Comparison of ENCODE assay signal across 8 cellular contexts in the genomic region with DNA sequence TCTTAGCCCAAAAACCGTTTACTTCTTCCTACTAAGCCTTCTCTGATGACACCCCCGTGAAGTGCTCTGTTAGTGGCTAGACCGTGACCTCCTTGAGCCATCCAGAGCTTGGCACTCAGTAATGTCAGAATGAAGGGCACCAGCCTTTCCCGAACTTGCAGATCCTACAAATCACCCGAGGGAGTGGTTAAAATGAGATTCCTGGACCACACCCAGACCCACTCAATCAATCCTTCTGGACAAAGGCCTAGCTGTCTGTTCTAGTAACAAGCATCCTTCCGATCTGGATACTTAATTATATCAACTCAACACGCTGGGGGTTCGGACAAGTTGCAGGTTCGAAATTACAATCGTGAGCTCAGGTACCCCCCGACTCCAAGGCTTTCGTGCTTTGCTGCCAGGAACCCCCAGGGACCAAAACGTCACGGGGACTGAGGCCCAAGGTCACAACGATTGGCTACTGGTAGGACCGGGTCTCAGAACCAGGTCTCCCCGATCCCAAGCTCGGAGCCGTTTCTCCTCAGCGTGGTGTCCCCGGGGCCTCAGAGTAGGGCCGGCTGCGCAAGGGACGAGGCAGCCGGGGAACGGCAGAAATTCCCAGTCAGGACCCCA. TPM values are rescaled to one million over a fixed set of nuclear protein-coding genes. Genes with fewer than 3 reads are reported as not detected.
DNase-seq lines count a peak whose midpoint lies in the region; ATAC-seq, FAIRE-seq and TF ChIP-seq lines count a peak whose summit lies in the region.

No MANE protein-coding gene starts in this region.

- H3K27me3 ChIP-seq in OCI-LY3 (ENCODE audit: low read depth, low read length), result no peaks in the 10 kb centered on the region
- H3K27me3 ChIP-seq in K562 (ENCODE audit: control insufficient read depth in 2 of 2, insufficient read depth in 2 of 2, low read length in 2 of 2), result no peaks in the 10 kb centered on the region

- peaks cover 0 to 2% (median 0%) of the 10 kb centered on the region in 3 donors for H3K27me3 Mint-ChIP-seq in CD14-positive monocyte (ENCODE audit: low read depth in 3 of 3)

- in situ Hi-C loops in K562 (cut with MboI), result no loop called here

- H3K36me3 Mint-ChIP-seq in CD14-positive monocyte, result peaks cover 12 to 13% of the 10 kb centered on the region in 2 donors

- peak overlapping the region; percentile 81 to 96 (median 87) for H3K27ac Mint-ChIP-seq in CD14-positive monocyte

- H3K4me2 ChIP-seq in OCI-LY3 (ENCODE audit: low read length), result peak overlapping the region; percentile 84
- peak overlapping the region; percentile 90 for H3K4me2 ChIP-seq in K562 (ENCODE audit: insufficient read depth, low read length)

- no peak for TF ChIP-seq POLR2A in K562 (conservative IDR thresholded peaks at IDR 0.05)

- TF ChIP-seq CTCF in CD14-positive monocyte (IDR thresholded peaks at IDR 0.05) (no peak), OCI-LY3 (IDR thresholded peaks at IDR 0.05; ENCODE audit: low read depth, low read length) (no peak), K562 (IDR thresholded peaks at IDR 0.05 in 2 of 3, conservative IDR thresholded peaks at IDR 0.05 in 1 of 3; ENCODE audit: insufficient read depth in 2 of 3, low read depth in 1 of 3, low read length in 3 of 3) (no peak)

- H2AFZ ChIP-seq in OCI-LY3 (ENCODE audit: low read depth, low read length) (no peak overlapping the region), K562 (ENCODE audit: low read depth, low read length) (peak overlapping the region; percentile 83)

- peak; percentile 42 for FAIRE-seq in K562 (lab: Jason Lieb, UNC)

- no peaks in the 10 kb centered on the region for H3K9me1 ChIP-seq in K562 (ENCODE audit: control insufficient read depth, insufficient read depth, low read length)

- CTCF ChIA-PET in K562 (lab: Yijun Ruan, JAX; ENCODE audit: low intra/inter-chr PET ratio), result no interaction called here

- H3K4me3 Mint-ChIP-seq in CD14-positive monocyte, result peak overlapping the region; percentile 93 to 94

- peak overlapping the region; percentile 92 for H3K9ac ChIP-seq in OCI-LY3 (ENCODE audit: low read length)
- H3K9ac ChIP-seq in K562 (ENCODE audit: insufficient read depth in 1 of 2, low read depth in 2 of 2, low read length in 2 of 2), result peak overlapping the region; percentile 97 to 99

- peak; percentile 45 for ATAC-seq in GM19023 (IDR thresholded peaks at IDR 0.05; ENCODE audit: unreplicated experiment)
- ATAC-seq in HG03159 (IDR thresholded peaks at IDR 0.05; ENCODE audit: unreplicated experiment), result peak; percentile 46
- peak; percentile 38 for ATAC-seq in K562

- peaks cover 14% of the 10 kb centered on the region for H3K4me1 ChIP-seq in OCI-LY3 (ENCODE audit: low read length)
- peaks cover 11 to 15% of the 10 kb centered on the region in 2 experiments; a peak in 3 of 5 replicates for H3K4me1 ChIP-seq in K562 (replicated peaks in 1 of 2; ENCODE audit: control insufficient read depth in 2 of 2, insufficient read depth in 2 of 2, low read length in 2 of 2)

- POLR2A ChIA-PET in K562 (lab: Yijun Ruan, JAX), result interaction anchor here (0.6 to 1.7 kb wide), 11 partner anchors 10 to 152 kb away, joined by 3 to 12 read pairs (median 3); partner anchors contain the start of gene ADGRG5

- H3K36me3 ChIP-seq in OCI-LY3 (replicated peaks; ENCODE audit: low read depth, low read length) (peaks cover under 1% of the 10 kb centered on the region), K562 (ENCODE audit: control insufficient read depth, insufficient read depth, low read length) (peaks cover 26% of the 10 kb centered on the region)

- H3K9me3 Mint-ChIP-seq in CD14-positive monocyte, result peaks cover 0 to 3% (median 0%) of the 10 kb centered on the region in 7 donors

- intact Hi-C loops in CD14-positive monocyte (cut with micrococcal nuclease) (loop anchor here in 1 of 2 donors (2.0 to 10.0 kb wide), 2 partner anchors 16 to 262 kb away; partner anchors contain the start of genes POLR2C, PSME3IP1 and RSPRY1), K562 (cut with micrococcal nuclease) (no loop called here)

- peaks cover 51% of the 10 kb centered on the region for H3K79me2 ChIP-seq in OCI-LY3 (ENCODE audit: low read length)
- peaks cover 69% of the 10 kb centered on the region for H3K79me2 ChIP-seq in K562 (ENCODE audit: control insufficient read depth, insufficient read depth, low read length)

- 0% methylated on average over 26 of the region's 26 CpGs for WGBS in K562 (ENCODE audit: insufficient coverage, low coverage, missing lambda C conversion rate)

- H4K20me1 ChIP-seq in OCI-LY3 (ENCODE audit: insufficient read depth, low read length) (0 out of 2 replicates have a peak, but pooled peaks cover 4% of the 10 kb centered on the region), K562 (replicated peaks; ENCODE audit: control insufficient read depth, insufficient read depth, low read length) (no peaks in the 10 kb centered on the region)

- no peaks in the 10 kb centered on the region for H3K9me3 ChIP-seq in OCI-LY3 (ENCODE audit: insufficient read depth, low read length)
- no peaks in the 10 kb centered on the region for H3K9me3 ChIP-seq in K562 (replicated peaks; ENCODE audit: control insufficient read depth, insufficient read depth, low read depth, low read length)

- peaks cover 19% of the 10 kb centered on the region for H3K4me1 Mint-ChIP-seq in CD14-positive monocyte

- peak overlapping the region; percentile 45 for H3K27ac ChIP-seq in OCI-LY3 (ENCODE audit: low read length)
- peak overlapping the region; percentile 93 for H3K27ac ChIP-seq in K562 (ENCODE audit: extremely low read depth, low read depth, low read length)

- H3K4me3 ChIP-seq in OCI-LY3 (ENCODE audit: low read length) (peak overlapping the region; percentile 91), K562 (peak overlapping the region; percentile 88)

- no TSS peak for BruUV-seq in K562 (replicated peaks; lab: Mats Ljungman, UMichigan)

- no peak for TF ChIP-seq RAD21 in K562 (CRISPR knock-in tag; conservative IDR thresholded peaks at IDR 0.05 in 1 of 2, IDR thresholded peaks at IDR 0.05 in 1 of 2)

- TF ChIP-seq EP300 in K562 (IDR thresholded peaks at IDR 0.05; ENCODE audit: low read length), result no peak

- DNase-seq in CD14-positive monocyte (ENCODE audit: low spot score) (no peak), K562 (ENCODE audit: extremely low read depth in 1 of 4, low spot score in 3 of 4) (peak; percentile 33 to 57 (median 38)), iPS-NIHi11 (ENCODE audit: low spot score) (peak; percentile 52), mucosa of gallbladder (ENCODE audit: low spot score) (no peak)
- peak; percentile 39 for DNase-seq in stimulated activated CD4-positive, alpha-beta T cell treated with anti-CD3 and anti-CD28 coated beads, Interleukin-15, amount 100 ng/mL, for 24 hours

RNA-seq across cellular contexts. Expression of gene CIAPIN1, which starts 0.5 kb away (rescaled TPM):
- polyA plus RNA-seq in CD14-positive monocyte (10 to 100 TPM; 42.1 to 46.5 TPM), K562 (2011; rRNA removed) (98.1 and 104 TPM in 2 replicates), K562 (2014; fragmentation: Illumina TruSeq; extraction: Trizol) (85.8 and 87.4 TPM in 2 replicates), K562 (2014; fragmentation: Nextera tagmentation; extraction: Ambion mirVana) (100 to 1,000 TPM; 256 to 263 TPM), K562 (2014; rRNA removed) (68.3 and 72.8 TPM in 2 replicates)
- total RNA-seq in K562 (2011; cell fraction: chromatin; rRNA removed; ENCODE audit: low replicate concordance), result 76.1 and 94.2 TPM in 2 replicates
- total RNA-seq in K562 (2011; cell fraction: nucleolus; rRNA removed), result 47.2 and 48.7 TPM in 2 replicates
- total RNA-seq in K562 (2011; cell fraction: nucleoplasm; rRNA removed), result 57.9 and 64.7 TPM in 2 replicates
- total RNA-seq in K562 (2014; rRNA removed) (79.2 and 100 TPM in 2 replicates), K562 (2014; rRNA removed; fragmentation: Illumina TruSeq; extraction: Trizol) (78.2 and 83.6 TPM in 2 replicates), K562 (2015; rRNA removed; fragmentation: Illumina TruSeq; extraction: Trizol) (71.8 and 74.6 TPM in 2 replicates), K562 (2021) (95.7 and 102 TPM in 2 replicates), mucosa of gallbladder (45.4 TPM)
- 79.8 and 91.8 TPM in 2 replicates for polyA plus RNA-seq in K562 (2011; cell fraction: cytosol; rRNA removed)
- 64.2 and 65.5 TPM in 2 replicates for polyA plus RNA-seq in K562 (2011; cell fraction: nucleus; rRNA removed)
- polyA plus RNA-seq in K562 (2012), result 59.6 and 73.4 TPM in 2 replicates
- 67.4 and 77.9 TPM in 2 replicates for polyA minus RNA-seq in K562 (2011; rRNA and poly(A)+ RNA removed)
- 23.9 and 35.3 TPM in 2 replicates for polyA minus RNA-seq in K562 (2011; cell fraction: cytosol; rRNA and poly(A)+ RNA removed)
- 14.1 and 24.7 TPM in 2 replicates for polyA minus RNA-seq in K562 (2011; cell fraction: nucleus; rRNA and poly(A)+ RNA removed)

RNA-seq across cellular contexts. Expression of gene COQ9, which starts 0.6 kb away (rescaled TPM):
- polyA plus RNA-seq in CD14-positive monocyte (10 to 100 TPM; 32.7 to 38.4 TPM), K562 (2011; rRNA removed) (139 and 143 TPM in 2 replicates), K562 (2014; fragmentation: Illumina TruSeq; extraction: Trizol) (92.0 and 110 TPM in 2 replicates), K562 (2014; fragmentation: Nextera tagmentation; extraction: Ambion mirVana) (10 to 100 TPM; 35.0 to 55.2 TPM), K562 (2014; rRNA removed) (84.2 and 102 TPM in 2 replicates)
- 89.8 and 122 TPM in 2 replicates for total RNA-seq in K562 (2011; cell fraction: chromatin; rRNA removed; ENCODE audit: low replicate concordance)
- 76.9 and 77.6 TPM in 2 replicates for total RNA-seq in K562 (2011; cell fraction: nucleolus; rRNA removed)
- total RNA-seq in K562 (2011; cell fraction: nucleoplasm; rRNA removed), result 91.4 and 128 TPM in 2 replicates
- total RNA-seq in K562 (2014; rRNA removed) (74.4 and 98.2 TPM in 2 replicates), K562 (2014; rRNA removed; fragmentation: Illumina TruSeq; extraction: Trizol) (62.5 and 65.5 TPM in 2 replicates), K562 (2015; rRNA removed; fragmentation: Illumina TruSeq; extraction: Trizol) (68.9 and 71.4 TPM in 2 replicates), K562 (2021) (63.3 and 63.7 TPM in 2 replicates), mucosa of gallbladder (79.8 TPM)
- 148 and 155 TPM in 2 replicates for polyA plus RNA-seq in K562 (2011; cell fraction: cytosol; rRNA removed)
- polyA plus RNA-seq in K562 (2011; cell fraction: nucleus; rRNA removed), result 246 and 249 TPM in 2 replicates
- polyA plus RNA-seq in K562 (2012), result 62.1 and 66.0 TPM in 2 replicates
- 93.4 and 108 TPM in 2 replicates for polyA minus RNA-seq in K562 (2011; rRNA and poly(A)+ RNA removed)
- polyA minus RNA-seq in K562 (2011; cell fraction: cytosol; rRNA and poly(A)+ RNA removed), result 34.5 and 39.3 TPM in 2 replicates
- polyA minus RNA-seq in K562 (2011; cell fraction: nucleus; rRNA and poly(A)+ RNA removed), result 46.4 and 57.6 TPM in 2 replicates

RNA-seq across cellular contexts. Expression of gene POLR2C, which starts 15.8 kb away (rescaled TPM):
- polyA plus RNA-seq in CD14-positive monocyte (10 to 100 TPM; 22.6 to 24.4 TPM), K562 (2011; rRNA removed) (163 and 170 TPM in 2 replicates), K562 (2014; fragmentation: Illumina TruSeq; extraction: Trizol) (107 and 131 TPM in 2 replicates), K562 (2014; fragmentation: Nextera tagmentation; extraction: Ambion mirVana) (10 to 100 TPM; 70.3 to 87.4 TPM), K562 (2014; rRNA removed) (97.5 and 108 TPM in 2 replicates)
- 125 and 216 TPM in 2 replicates for total RNA-seq in K562 (2011; cell fraction: chromatin; rRNA removed; ENCODE audit: low replicate concordance)
- total RNA-seq in K562 (2011; cell fraction: nucleolus; rRNA removed), result 143 and 160 TPM in 2 replicates
- total RNA-seq in K562 (2011; cell fraction: nucleoplasm; rRNA removed), result 131 and 142 TPM in 2 replicates
- total RNA-seq in K562 (2014; rRNA removed) (131 and 139 TPM in 2 replicates), K562 (2014; rRNA removed; fragmentation: Illumina TruSeq; extraction: Trizol) (89.3 and 90.1 TPM in 2 replicates), K562 (2015; rRNA removed; fragmentation: Illumina TruSeq; extraction: Trizol) (92.3 and 93.9 TPM in 2 replicates), K562 (2021) (77.2 and 84.5 TPM in 2 replicates), mucosa of gallbladder (65.7 TPM)
- 234 and 242 TPM in 2 replicates for polyA plus RNA-seq in K562 (2011; cell fraction: cytosol; rRNA removed)
- polyA plus RNA-seq in K562 (2011; cell fraction: nucleus; rRNA removed), result 143 and 206 TPM in 2 replicates
- polyA plus RNA-seq in K562 (2012), result 79.8 and 97.9 TPM in 2 replicates
- 176 and 218 TPM in 2 replicates for polyA minus RNA-seq in K562 (2011; rRNA and poly(A)+ RNA removed)
- 109 TPM in 2 replicates for polyA minus RNA-seq in K562 (2011; cell fraction: cytosol; rRNA and poly(A)+ RNA removed)
- 69.1 and 102 TPM in 2 replicates for polyA minus RNA-seq in K562 (2011; cell fraction: nucleus; rRNA and poly(A)+ RNA removed)

RNA-seq across cellular contexts. Expression of gene DOK4, which starts 39.7 kb away (rescaled TPM):
- polyA plus RNA-seq in CD14-positive monocyte, result under 1 TPM in 1 of 2 donors, not detected in 1; 0.09 TPM
- total RNA-seq in K562 (2011; cell fraction: chromatin; rRNA removed; ENCODE audit: low replicate concordance), result 3.9 and 13.2 TPM in 2 replicates
- 9.2 and 12.2 TPM in 2 replicates for total RNA-seq in K562 (2011; cell fraction: nucleolus; rRNA removed)
- 6.3 and 7.6 TPM in 2 replicates for total RNA-seq in K562 (2011; cell fraction: nucleoplasm; rRNA removed)
- 14.4 and 18.9 TPM in 2 replicates for total RNA-seq in K562 (2014; rRNA removed)
- 2.3 and 3.2 TPM in 2 replicates for total RNA-seq in K562 (2014; rRNA removed; fragmentation: Illumina TruSeq; extraction: Trizol)
- 8.3 and 9.3 TPM in 2 replicates for total RNA-seq in K562 (2015; rRNA removed; fragmentation: Illumina TruSeq; extraction: Trizol)
- total RNA-seq in K562 (2021), result 11.0 and 11.4 TPM in 2 replicates
- polyA plus RNA-seq in K562 (2011; rRNA removed), result 10.8 and 11.3 TPM in 2 replicates
- 14.0 and 19.6 TPM in 2 replicates for polyA plus RNA-seq in K562 (2011; cell fraction: cytosol; rRNA removed)
- 23.7 and 31.1 TPM in 2 replicates for polyA plus RNA-seq in K562 (2011; cell fraction: nucleus; rRNA removed)
- polyA plus RNA-seq in K562 (2012), result 10.2 and 13.2 TPM in 2 replicates
- polyA plus RNA-seq in K562 (2014; fragmentation: Illumina TruSeq; extraction: Trizol), result 6.5 and 9.5 TPM in 2 replicates
- under 1 TPM; 0.10 TPM for polyA plus RNA-seq in K562 (2014; fragmentation: Nextera tagmentation; extraction: Ambion mirVana)
- 12.4 and 16.4 TPM in 2 replicates for polyA plus RNA-seq in K562 (2014; rRNA removed)
- 3.6 and 5.5 TPM in 2 replicates for polyA minus RNA-seq in K562 (2011; rRNA and poly(A)+ RNA removed)
- polyA minus RNA-seq in K562 (2011; cell fraction: cytosol; rRNA and poly(A)+ RNA removed), result 5.9 and 6.1 TPM in 2 replicates
- polyA minus RNA-seq in K562 (2011; cell fraction: nucleus; rRNA and poly(A)+ RNA removed), result 5.2 and 5.3 TPM in 2 replicates
- total RNA-seq in mucosa of gallbladder, result 123 TPM

RNA-seq across cellular contexts. Expression of gene CCL17, which starts 42.1 kb away (rescaled TPM):
- polyA plus RNA-seq in CD14-positive monocyte (not detected), K562 (2011; rRNA removed) (not detected in 2 replicates), K562 (2014; fragmentation: Illumina TruSeq; extraction: Trizol) (not detected in 2 replicates), K562 (2014; fragmentation: Nextera tagmentation; extraction: Ambion mirVana) (not detected), K562 (2014; rRNA removed) (not detected in 2 replicates)
- total RNA-seq in K562 (2011; cell fraction: chromatin; rRNA removed; ENCODE audit: low replicate concordance), result not detected in 2 replicates
- total RNA-seq in K562 (2011; cell fraction: nucleolus; rRNA removed), result not detected in 2 replicates
- not detected in 2 replicates for total RNA-seq in K562 (2011; cell fraction: nucleoplasm; rRNA removed)
- total RNA-seq in K562 (2014; rRNA removed) (not detected in 2 replicates), K562 (2014; rRNA removed; fragmentation: Illumina TruSeq; extraction: Trizol) (not detected in 2 replicates), K562 (2015; rRNA removed; fragmentation: Illumina TruSeq; extraction: Trizol) (not detected in 2 replicates), K562 (2021) (not detected in 2 replicates), mucosa of gallbladder (not detected)
- polyA plus RNA-seq in K562 (2011; cell fraction: cytosol; rRNA removed), result not detected in 2 replicates
- polyA plus RNA-seq in K562 (2011; cell fraction: nucleus; rRNA removed), result not detected in 2 replicates
- polyA plus RNA-seq in K562 (2012), result not detected in 2 replicates
- not detected in 2 replicates for polyA minus RNA-seq in K562 (2011; rRNA and poly(A)+ RNA removed)
- polyA minus RNA-seq in K562 (2011; cell fraction: cytosol; rRNA and poly(A)+ RNA removed), result not detected in 2 replicates
- polyA minus RNA-seq in K562 (2011; cell fraction: nucleus; rRNA and poly(A)+ RNA removed), result not detected in 2 replicates

Comparison
In these comparisons a context has a peak if more than half of its experiments do, and no peak if none do; other contexts are left out.
1. DNase-seq: peak in K562 (4 of 4), iPS-NIHi11 (single experiment) and stimulated activated CD4-positive, alpha-beta T cell treated with anti-CD3 and anti-CD28 coated beads, Interleukin-15, amount 100 ng/mL, for 24 hours (single experiment); none in CD14-positive monocyte (single experiment) and mucosa of gallbladder (single experiment).
2. Peak in every context shown above with its lines, with median percentiles within 50 percentile points of each other: ATAC-seq.